In the genomic region with DNA sequence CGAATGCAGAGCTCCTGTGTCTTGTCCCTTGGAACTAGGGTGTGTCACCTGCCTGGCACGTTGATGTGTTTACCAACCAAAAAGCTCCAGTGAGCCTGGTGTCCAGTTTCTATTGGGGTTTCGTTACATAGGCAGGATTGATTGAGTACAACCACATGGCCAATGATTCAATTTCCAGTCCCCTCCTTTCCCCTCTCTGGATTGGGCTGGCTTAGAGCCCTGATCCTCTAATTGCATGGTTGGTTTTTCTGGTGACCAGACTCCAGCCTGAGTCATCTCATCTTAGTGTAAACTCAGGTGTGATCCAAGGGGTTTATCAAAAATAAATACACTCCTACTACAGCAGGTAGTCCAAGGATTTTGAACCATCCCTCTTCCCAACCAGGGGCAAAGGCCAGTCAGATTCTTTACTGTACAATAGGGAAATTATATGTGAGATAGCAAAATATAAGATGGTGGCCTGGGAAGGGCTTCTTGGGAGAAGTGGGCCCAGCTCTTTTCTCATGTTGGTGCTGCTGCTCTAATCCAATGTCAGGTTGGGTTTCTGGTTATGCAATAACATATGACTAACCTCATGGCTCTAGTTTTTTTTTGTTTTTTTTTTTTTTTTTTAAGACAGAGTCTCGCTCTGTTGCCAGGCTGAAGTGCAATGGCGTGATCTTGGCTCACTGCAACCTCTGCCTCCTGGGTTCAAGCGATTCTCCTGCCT, we compare ENCODE assay signal across 11 cellular contexts.
A peak's percentile ranks its signal among the peaks of the same experiment; 100 is the strongest.
DNase-seq lines count a peak whose midpoint lies in the region; TF ChIP-seq lines count a peak whose summit lies in the region.
"Had no signal": no experiment of that assay in that cellular context is flagged by ENCODE, and none has a peak within 500 bp of the region (broad histone marks: within the 10 kb centered on the region; RNA-seq: fewer than 3 reads in every experiment).

No MANE protein-coding gene starts in this region.

- H3K27ac Mint-ChIP-seq in IgD-negative memory B cell (peak overlapping the region in 2 of 3 donors; percentile 29 to 62), progenitor cell of endocrine pancreas (no peak overlapping the region)
- no peak overlapping the region for H3K27ac Mint-ChIP-seq in activated T-helper 1 cell treated with anti-CD3 and anti-CD28 coated beads, Interleukin-12 subunit alpha, Interleukin-12 subunit beta, Interleukin-2, Interleukin-4 antibody, amounts not matched to agents 30 ng/mL and 10 ng/mL and 1 ng/mL, durations not matched to agents 14 hours and 24 hours and 36 hours

- H3K4me3 ChIP-seq in adipocyte (ENCODE audit: low read length) (no peak overlapping the region), coronary artery (no peak overlapping the region)
- H3K4me3 ChIP-seq: adrenal gland had no signal

- H3K4me3 Mint-ChIP-seq in IgD-negative memory B cell (no peak overlapping the region), progenitor cell of endocrine pancreas (ENCODE audit: low read depth) (no peak overlapping the region)
- H3K4me3 Mint-ChIP-seq in activated T-helper 1 cell treated with anti-CD3 and anti-CD28 coated beads, Interleukin-12 subunit alpha, Interleukin-12 subunit beta, Interleukin-2, Interleukin-4 antibody, amounts not matched to agents 30 ng/mL and 10 ng/mL and 1 ng/mL, durations not matched to agents 14 hours and 24 hours and 36 hours, result no peak overlapping the region
- H3K4me3 Mint-ChIP-seq: activated CD4-positive, alpha-beta T cell treated with anti-CD3 and anti-CD28 coated beads, Interleukin-2, amount 10 ng/mL, durations not matched to agents 7 days and 5 days had no signal

- no peaks in the 10 kb centered on the region for H3K36me3 ChIP-seq in adipocyte (ENCODE audit: control insufficient read depth, insufficient read depth, low read length, severe bottlenecking)
- H3K36me3 ChIP-seq: adrenal gland had no signal

- DNase-seq in AG08396 (ENCODE audit: low spot score), result peak; percentile 61
- peak; percentile 45 for DNase-seq in adipocyte (ENCODE audit: low read depth)
- DNase-seq in kidney glomerular epithelial cell (lab: John Stamatoyannopoulos, UW), result peak; percentile 60
- no peak for DNase-seq in progenitor cell of endocrine pancreas (ENCODE audit: low spot score, unreplicated experiment)
- no peak for DNase-seq in coronary artery (ENCODE audit: low spot score)
- no peak for DNase-seq in NCI-H2227 (lab: John Stamatoyannopoulos, UW; ENCODE audit: unreplicated experiment)
- no peak for DNase-seq in activated T-helper 1 cell treated with anti-CD3 and anti-CD28 coated beads, Interleukin-12 subunit alpha, Interleukin-12 subunit beta, Interleukin-2, Interleukin-4 antibody, amounts not matched to agents 30 ng/mL and 10 ng/mL and 1 ng/mL, durations not matched to agents 14 hours and 24 hours and 36 hours (ENCODE audit: low spot score)
- DNase-seq: activated CD4-positive, alpha-beta T cell treated with anti-CD3 and anti-CD28 coated beads, Interleukin-2, amount 10 ng/mL, durations not matched to agents 7 days and 5 days had no signal

- TF ChIP-seq CTCF in progenitor cell of endocrine pancreas (IDR thresholded peaks at IDR 0.05; ENCODE audit: unreplicated experiment), result no peak
- TF ChIP-seq CTCF in coronary artery (IDR thresholded peaks at IDR 0.05), result no peak

- H3K36me3 Mint-ChIP-seq in IgD-negative memory B cell (peaks cover 7% of the 10 kb centered on the region), progenitor cell of endocrine pancreas (ENCODE audit: insufficient read depth) (peaks cover 14% of the 10 kb centered on the region)
- peaks cover 3% of the 10 kb centered on the region for H3K36me3 Mint-ChIP-seq in activated T-helper 1 cell treated with anti-CD3 and anti-CD28 coated beads, Interleukin-12 subunit alpha, Interleukin-12 subunit beta, Interleukin-2, Interleukin-4 antibody, amounts not matched to agents 30 ng/mL and 10 ng/mL and 1 ng/mL, durations not matched to agents 14 hours and 24 hours and 36 hours (ENCODE audit: low read depth)

- H3K27me3 Mint-ChIP-seq in IgD-negative memory B cell (no peaks in the 10 kb centered on the region), progenitor cell of endocrine pancreas (no peaks in the 10 kb centered on the region)
- H3K27me3 Mint-ChIP-seq in activated T-helper 1 cell treated with anti-CD3 and anti-CD28 coated beads, Interleukin-12 subunit alpha, Interleukin-12 subunit beta, Interleukin-2, Interleukin-4 antibody, amounts not matched to agents 30 ng/mL and 10 ng/mL and 1 ng/mL, durations not matched to agents 14 hours and 24 hours and 36 hours (ENCODE audit: insufficient read depth), result no peaks in the 10 kb centered on the region
- H3K27me3 Mint-ChIP-seq: activated CD4-positive, alpha-beta T cell treated with anti-CD3 and anti-CD28 coated beads, Interleukin-2, amount 10 ng/mL, durations not matched to agents 7 days and 5 days had no signal

- intact Hi-C loops in activated T-helper 1 cell treated with anti-CD3 and anti-CD28 coated beads, Interleukin-12 subunit alpha, Interleukin-12 subunit beta, Interleukin-2, Interleukin-4 antibody, amounts not matched to agents 30 ng/mL and 10 ng/mL and 1 ng/mL, durations not matched to agents 14 hours and 24 hours and 36 hours (cut with micrococcal nuclease), result no loop called here

- H3K9ac ChIP-seq in adipocyte (ENCODE audit: low read length), result no peak overlapping the region

- peaks cover 11% of the 10 kb centered on the region for H3K4me1 ChIP-seq in adipocyte (ENCODE audit: control insufficient read depth, insufficient read depth, low read length)

- H3K4me1 Mint-ChIP-seq in IgD-negative memory B cell (peaks cover 42 to 58% (median 52%) of the 10 kb centered on the region in 3 donors), progenitor cell of endocrine pancreas (ENCODE audit: low read depth) (no peaks in the 10 kb centered on the region)
- peaks cover 19% of the 10 kb centered on the region for H3K4me1 Mint-ChIP-seq in activated T-helper 1 cell treated with anti-CD3 and anti-CD28 coated beads, Interleukin-12 subunit alpha, Interleukin-12 subunit beta, Interleukin-2, Interleukin-4 antibody, amounts not matched to agents 30 ng/mL and 10 ng/mL and 1 ng/mL, durations not matched to agents 14 hours and 24 hours and 36 hours (ENCODE audit: low read depth)

- H3K27me3 ChIP-seq in adipocyte (replicated peaks; ENCODE audit: control insufficient read depth, insufficient read depth, low read length), result no peaks in the 10 kb centered on the region
- H3K27me3 ChIP-seq: adrenal gland had no signal

- no peaks in the 10 kb centered on the region for H3K9me3 Mint-ChIP-seq in IgD-negative memory B cell
- peaks cover 7% of the 10 kb centered on the region for H3K9me3 Mint-ChIP-seq in progenitor cell of endocrine pancreas (ENCODE audit: low read depth)
- H3K9me3 Mint-ChIP-seq in activated T-helper 1 cell treated with anti-CD3 and anti-CD28 coated beads, Interleukin-12 subunit alpha, Interleukin-12 subunit beta, Interleukin-2, Interleukin-4 antibody, amounts not matched to agents 30 ng/mL and 10 ng/mL and 1 ng/mL, durations not matched to agents 14 hours and 24 hours and 36 hours, result no peaks in the 10 kb centered on the region

- H3K27ac ChIP-seq in coronary artery, result no peak overlapping the region
- H3K27ac ChIP-seq: C4-2B had no signal

- no peaks in the 10 kb centered on the region for H3K9me3 ChIP-seq in adipocyte (ENCODE audit: control insufficient read depth, low read length)
- H3K9me3 ChIP-seq: adrenal gland had no signal

Comparison
In these comparisons a context has a peak if more than half of its experiments do, and no peak if none do; other contexts are left out.
1. DNase-seq: peak in AG08396 (single experiment), adipocyte (single experiment) and kidney glomerular epithelial cell (single experiment); none in progenitor cell of endocrine pancreas (single experiment), coronary artery (single experiment), NCI-H2227 (single experiment) and activated T-helper 1 cell treated with anti-CD3 and anti-CD28 coated beads, Interleukin-12 subunit alpha, Interleukin-12 subunit beta, Interleukin-2, Interleukin-4 antibody, amounts not matched to agents 30 ng/mL and 10 ng/mL and 1 ng/mL, durations not matched to agents 14 hours and 24 hours and 36 hours (single experiment).
2. H3K27ac Mint-ChIP-seq: peak in IgD-negative memory B cell (2 of 3); none in progenitor cell of endocrine pancreas (single experiment) and activated T-helper 1 cell treated with anti-CD3 and anti-CD28 coated beads, Interleukin-12 subunit alpha, Interleukin-12 subunit beta, Interleukin-2, Interleukin-4 antibody, amounts not matched to agents 30 ng/mL and 10 ng/mL and 1 ng/mL, durations not matched to agents 14 hours and 24 hours and 36 hours (single experiment).